ENCODE assay signal across 23 cellular contexts in the genomic region with DNA sequence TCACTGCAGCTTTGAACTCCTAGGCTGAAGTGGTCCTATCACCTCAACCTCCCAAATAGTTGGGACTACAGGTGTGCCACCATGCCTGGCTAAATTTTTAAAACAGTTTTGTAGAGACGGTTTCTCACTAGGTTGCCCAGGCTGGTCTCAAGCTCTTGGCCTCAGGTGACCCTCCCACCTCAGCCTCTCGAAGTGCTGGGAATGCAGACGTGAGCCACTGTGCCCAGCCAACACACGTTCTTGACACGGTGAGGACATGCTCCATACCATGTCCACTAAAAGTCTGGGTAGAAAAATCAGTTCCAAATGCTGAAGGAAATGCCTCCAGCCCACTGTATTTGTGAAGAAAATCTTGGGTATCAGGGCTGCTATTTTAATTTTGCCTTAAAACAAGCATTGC. TPM values are rescaled to one million over a fixed set of nuclear protein-coding genes. Genes with fewer than 3 reads are reported as not detected.
DNase-seq lines count a peak whose midpoint lies in the region; ATAC-seq, FAIRE-seq and TF ChIP-seq lines count a peak whose summit lies in the region.
"Had no signal": no experiment of that assay in that cellular context is flagged by ENCODE, and none has a peak within 500 bp of the region (broad histone marks: within the 10 kb centered on the region; RNA-seq: fewer than 3 reads in every experiment).

No MANE protein-coding gene starts in this region.

- TF ChIP-seq CTCF in right atrium auricular region (IDR thresholded peaks at IDR 0.05) (no peak), left lung (IDR thresholded peaks at IDR 0.05) (no peak), upper lobe of right lung (IDR thresholded peaks at IDR 0.05) (no peak), uterus (IDR thresholded peaks at IDR 0.05) (no peak)

- TF ChIP-seq POLR2A in GM12892 (IDR thresholded peaks at IDR 0.05; ENCODE audit: low read depth, low read length) (no peak), uterus (IDR thresholded peaks at IDR 0.05) (no peak)

- no peak overlapping the region for H3K4me3 ChIP-seq in right atrium auricular region
- H3K4me3 ChIP-seq in left lung, result no peak overlapping the region
- no peak overlapping the region for H3K4me3 ChIP-seq in upper lobe of right lung
- H3K4me3 ChIP-seq in uterus, result no peak overlapping the region
- H3K4me3 ChIP-seq: A549; BLaER1 treated with 17β-estradiol and CSF1 and Interleukin-3, amounts not matched to agents 10 nM and 100 nM; GM12878 had no signal

- FAIRE-seq in GM12892 (lab: Jason Lieb, UNC), result peak; percentile 5
- FAIRE-seq: A549, GM12878 had no signal

- CTCF ChIA-PET in HEK293T (lab: Yijun Ruan, JAX), result no interaction called here

- H3K36me3 ChIP-seq in right atrium auricular region (peaks cover 5% of the 10 kb centered on the region), left lung (peaks cover 0 to 18% of the 10 kb centered on the region in 2 donors), upper lobe of right lung (peaks cover 19% of the 10 kb centered on the region), uterus (no peaks in the 10 kb centered on the region)

- POLR2A ChIA-PET in HEK293T (lab: Yijun Ruan, JAX), result no interaction called here

- no peaks in the 10 kb centered on the region for H3K27me3 ChIP-seq in right atrium auricular region
- H3K27me3 ChIP-seq in left lung, result no peaks in the 10 kb centered on the region
- H3K27me3 ChIP-seq in upper lobe of right lung, result no peaks in the 10 kb centered on the region
- H3K27me3 ChIP-seq in uterus, result no peaks in the 10 kb centered on the region
- H3K27me3 ChIP-seq: BLaER1 treated with 17β-estradiol and CSF1 and Interleukin-3, amounts not matched to agents 10 nM and 100 nM had no signal

- ATAC-seq in Right ventricle myocardium superior (ENCODE audit: poor library complexity) (peak; percentile 46), left lung (peak; percentile 62), upper lobe of right lung (peak; percentile 68)
- ATAC-seq: A549, GM12878 had no signal

- DNase-seq in Right ventricle myocardium superior, result no peak
- no peak for DNase-seq in right atrium auricular region (ENCODE audit: low spot score)
- no peak for DNase-seq in GM12892 (ENCODE audit: insufficient read length)
- DNase-seq in left lung, result no peak
- DNase-seq in upper lobe of right lung, result no peak
- no peak for DNase-seq in uterus
- DNase-seq in HEK293T (ENCODE audit: extremely low spot score), result no peak
- DNase-seq: AML-193; CD4-positive, alpha-beta memory T cell; CD8-positive, alpha-beta memory T cell; COR-L47; DMS 273 treated with DMSO at 0.1 percent for 48 hours; DMS153; DMS53; DMS79; DND-41; EL; GDM1 had no signal

- H3K9me3 ChIP-seq in right atrium auricular region, result no peaks in the 10 kb centered on the region
- no peaks in the 10 kb centered on the region for H3K9me3 ChIP-seq in left lung
- H3K9me3 ChIP-seq in upper lobe of right lung, result no peaks in the 10 kb centered on the region
- H3K9me3 ChIP-seq in uterus, result no peaks in the 10 kb centered on the region
- H3K9me3 ChIP-seq: A549; BLaER1 treated with 17β-estradiol and CSF1 and Interleukin-3, amounts not matched to agents 10 nM and 100 nM had no signal

- intact Hi-C loops in Right ventricle myocardium superior (cut with DNase I) (no loop called here), left lung (cut with DNase I) (no loop called here), upper lobe of right lung (cut with DNase I) (no loop called here), uterus (cut with DNase I; ENCODE audit: low total_unique reads) (no loop called here)

- H3K4me1 ChIP-seq in right atrium auricular region, result no peaks in the 10 kb centered on the region
- no peaks in the 10 kb centered on the region for H3K4me1 ChIP-seq in left lung
- H3K4me1 ChIP-seq in upper lobe of right lung, result no peaks in the 10 kb centered on the region
- H3K4me1 ChIP-seq in uterus, result no peaks in the 10 kb centered on the region
- H3K4me1 ChIP-seq: BLaER1 treated with 17β-estradiol and CSF1 and Interleukin-3, amounts not matched to agents 10 nM and 100 nM had no signal

- H3K27ac ChIP-seq in right atrium auricular region (no peak overlapping the region), left lung (no peak overlapping the region), upper lobe of right lung (no peak overlapping the region), uterus (no peak overlapping the region)
- H3K27ac ChIP-seq: 22Rv1; A549; BLaER1 treated with 17β-estradiol and CSF1 and Interleukin-3, amounts not matched to agents 10 nM and 100 nM; C4-2B had no signal

TF ChIP-seq in HEK293T, 16 proteins besides CTCF, POLR2A, EP300 and RAD21:
- TF ChIP-seq ARNT (IDR thresholded peaks at IDR 0.05), result no peak
- no peak for TF ChIP-seq FOXM1 (IDR thresholded peaks at IDR 0.05; ENCODE audit: borderline replicate concordance)
- TF ChIP-seq TARDBP (IDR thresholded peaks at IDR 0.05), result no peak
- no peak for TF ChIP-seq FOXA1 (IDR thresholded peaks at IDR 0.05)
- TF ChIP-seq SP1 (IDR thresholded peaks at IDR 0.05), result no peak
- TF ChIP-seq LEF1 (IDR thresholded peaks at IDR 0.05; ENCODE audit: borderline replicate concordance), result no peak
- TF ChIP-seq BHLHE40 (IDR thresholded peaks at IDR 0.05; ENCODE audit: borderline replicate concordance), result no peak
- TF ChIP-seq CTBP1 (IDR thresholded peaks at IDR 0.05; ENCODE audit: borderline replicate concordance), result no peak
- no peak for TF ChIP-seq NFRKB (IDR thresholded peaks at IDR 0.05)
- no peak for TF ChIP-seq ZNF384 (IDR thresholded peaks at IDR 0.05)
- no peak for TF ChIP-seq L3MBTL2 (conservative IDR thresholded peaks at IDR 0.05)
- TF ChIP-seq, protein P1, sequence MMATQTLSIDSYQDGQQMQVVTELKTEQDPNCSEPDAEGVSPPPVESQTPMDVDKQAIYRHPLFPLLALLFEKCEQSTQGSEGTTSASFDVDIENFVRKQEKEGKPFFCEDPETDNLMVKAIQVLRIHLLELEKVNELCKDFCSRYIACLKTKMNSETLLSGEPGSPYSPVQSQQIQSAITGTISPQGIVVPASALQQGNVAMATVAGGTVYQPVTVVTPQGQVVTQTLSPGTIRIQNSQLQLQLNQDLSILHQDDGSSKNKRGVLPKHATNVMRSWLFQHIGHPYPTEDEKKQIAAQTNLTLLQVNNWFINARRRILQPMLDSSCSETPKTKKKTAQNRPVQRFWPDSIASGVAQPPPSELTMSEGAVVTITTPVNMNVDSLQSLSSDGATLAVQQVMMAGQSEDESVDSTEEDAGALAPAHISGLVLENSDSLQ (IDR thresholded peaks at IDR 0.05), result no peak
- TF ChIP-seq FOXK2 (IDR thresholded peaks at IDR 0.05), result no peak
TF ChIP-seq in HEK293T: peak in this region for 0.

RNA-seq across cellular contexts. Expression of gene PDHX, which starts 46.9 kb away (rescaled TPM):
- total RNA-seq in Right ventricle myocardium superior (140 TPM), right atrium auricular region (10 to 100 TPM; 47.2 to 94.0 TPM), left lung (10 to 100 TPM; 33.6 to 38.8 TPM), upper lobe of right lung (40.8 TPM), uterus (10 to 100 TPM; 22.5 to 41.1 (median 28.6) TPM)
- polyA plus RNA-seq in GM12892 (2012; ENCODE audit: missing spikeins), result 22.0 TPM

RNA-seq across cellular contexts. Expression of gene APIP, which starts 47.2 kb away (rescaled TPM):
- total RNA-seq in Right ventricle myocardium superior (22.7 TPM), right atrium auricular region (10 to 100 TPM; 19.1 to 20.7 TPM), left lung (10 to 100 TPM; 26.4 to 33.4 TPM), upper lobe of right lung (26.5 TPM), uterus (10 to 100 TPM; 20.7 to 40.4 (median 29.0) TPM)
- 45.3 TPM for polyA plus RNA-seq in GM12892 (2012; ENCODE audit: missing spikeins)
